In the genomic region with DNA sequence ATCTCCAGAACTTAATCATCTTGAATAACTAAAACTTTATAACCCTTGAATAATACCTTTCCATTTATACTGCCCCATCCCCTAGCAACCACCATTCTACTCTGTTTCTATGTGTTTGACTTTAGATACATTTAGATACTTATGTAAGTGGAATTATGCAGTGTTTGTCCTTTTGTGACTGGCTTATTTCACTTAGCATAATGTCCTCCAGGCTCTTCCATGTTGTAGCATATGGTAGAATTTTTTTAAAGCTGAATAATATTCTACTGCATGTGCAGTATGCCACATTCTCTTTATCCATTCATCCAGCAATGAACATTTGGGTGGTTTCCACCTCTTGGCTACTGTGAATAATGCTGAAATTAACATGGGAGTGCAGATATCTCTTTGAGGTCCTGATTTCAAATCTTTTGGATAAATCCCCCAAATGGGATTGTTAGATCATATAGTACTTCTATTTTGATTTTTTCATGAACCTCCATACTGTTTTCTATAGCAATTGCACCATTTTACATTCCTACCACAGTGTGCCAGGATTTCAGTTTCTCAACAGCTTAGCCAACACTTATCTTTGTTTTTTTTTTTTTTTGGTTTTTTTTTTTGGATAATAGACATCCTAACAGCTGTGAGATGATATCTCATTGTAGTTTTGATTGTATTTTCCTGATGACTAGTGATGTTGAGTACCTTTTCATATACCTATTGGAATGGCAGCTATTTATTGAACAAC, we compare ENCODE assay signal across 13 cellular contexts.
A peak's percentile ranks its signal among the peaks of the same experiment; 100 is the strongest.
DNase-seq lines count a peak whose midpoint lies in the region; TF ChIP-seq lines count a peak whose summit lies in the region.
"Had no signal": no experiment of that assay in that cellular context is flagged by ENCODE, and none has a peak within 500 bp of the region (broad histone marks: within the 10 kb centered on the region; RNA-seq: fewer than 3 reads in every experiment).

No MANE protein-coding gene starts in this region.

- H3K4me3 ChIP-seq in fibroblast of pulmonary artery (replicated peaks; ENCODE audit: low read depth, low read length) = no peak overlapping the region

- TF ChIP-seq CTCF in fibroblast of pulmonary artery (IDR thresholded peaks at IDR 0.05; ENCODE audit: low read length, missing control alignments) = peak; percentile 12

- DNase-seq in NCI-H2171 treated with DMSO at 0.1 percent for 48 hours (lab: John Stamatoyannopoulos, UW) = peak; percentile 4
- DNase-seq in NCI-H2171 (lab: John Stamatoyannopoulos, UW) = no peak
- DNase-seq in amniotic epithelial cell (ENCODE audit: low read depth) = peak; percentile 45
- peak; percentile 56 for DNase-seq in fibroblast of pulmonary artery (ENCODE audit: low read depth)
- peak; percentile 57 for DNase-seq in superior temporal gyrus (ENCODE audit: extremely low spot score)
- no peak for DNase-seq in NCI-H226
- DNase-seq in NCI-H2227 (lab: John Stamatoyannopoulos, UW; ENCODE audit: unreplicated experiment) = no peak
- DNase-seq in NCI-H510A treated with DMSO at 0.1 percent for 48 hours (lab: John Stamatoyannopoulos, UW) = no peak
- DNase-seq: AML-193; CD4-positive, CD25-positive, alpha-beta regulatory T cell; DMS53; GF-D8; HCEC 1CT had no signal

Comparison
In these comparisons a context has a peak if more than half of its experiments do, and no peak if none do; other contexts are left out.
1. DNase-seq: peak in NCI-H2171 treated with DMSO at 0.1 percent for 48 hours (single experiment), amniotic epithelial cell (single experiment), fibroblast of pulmonary artery (single experiment) and superior temporal gyrus (single experiment); none in NCI-H2171 (single experiment), NCI-H226 (single experiment), NCI-H2227 (single experiment) and NCI-H510A treated with DMSO at 0.1 percent for 48 hours (single experiment).